Comparison of ENCODE assay signal across 25 cellular contexts in the genomic region with DNA sequence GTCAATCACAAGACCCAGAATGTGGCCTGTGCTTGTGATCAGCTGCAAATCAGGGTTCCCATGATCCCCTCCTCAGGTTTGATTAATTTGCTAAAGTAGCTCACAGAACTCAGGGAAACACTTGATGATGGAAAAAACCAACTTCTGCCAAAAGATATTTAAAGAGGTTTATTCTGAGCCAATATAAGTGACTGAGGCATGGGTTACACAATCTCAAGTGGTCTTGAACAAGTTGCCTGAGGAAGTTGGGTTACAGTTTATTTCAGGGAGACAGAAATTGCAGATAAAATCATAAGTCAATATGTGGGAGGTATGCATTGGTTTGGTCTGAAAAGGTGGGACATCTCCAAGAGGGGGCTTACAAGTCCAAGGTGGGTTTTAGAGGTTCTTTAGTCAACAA.
"Had no signal": no experiment of that assay in that cellular context is flagged by ENCODE, and none has a peak within 500 bp of the region (broad histone marks: within the 10 kb centered on the region; RNA-seq: fewer than 3 reads in every experiment).

No MANE protein-coding gene starts in this region.

- ATAC-seq: activated T-cell treated with anti-CD3 and anti-CD28 coated beads, Interleukin-2, amount 50 U/mL, for 4 hours had no signal

- H3K4me3 ChIP-seq: SJCRH30, SK-N-MC had no signal

- DNase-seq: activated CD4-positive, alpha-beta memory T cell treated with anti-CD3 and anti-CD28 coated beads for 36 hours; activated CD4-positive, alpha-beta T cell treated with anti-CD3 and anti-CD28 coated beads, Interleukin-2, amount 10 ng/mL, durations not matched to agents 7 days and 5 days; activated CD8-positive, alpha-beta memory T cell treated with anti-CD3 and anti-CD28 coated beads, Interleukin-2, amount 50 U/mL, for 4 hours; activated naive CD4-positive, alpha-beta T cell treated with anti-CD3 and anti-CD28 coated beads, Interleukin-2, amount 10 ng/mL, durations not matched to agents 7 days and 5 days; activated naive CD8-positive, alpha-beta T cell treated with anti-CD3 and anti-CD28 coated beads for 36 hours; activated T-cell treated with anti-CD3 and anti-CD28 coated beads for 4 hours; activated T-cell treated with anti-CD3 and anti-CD28 coated beads, Interleukin-2, amount 50 U/mL, for 4 hours; amniotic stem cell; aorta; brain microvascular endothelial cell; central memory CD4-positive, alpha-beta T cell; Karpas-422; KBM-7; NCI-H1105; NCI-H1417 treated with DMSO at 0.1 percent for 48 hours; NCI-H187 treated with DMSO at 0.1 percent for 48 hours; NCI-H2081; NCI-H345; NCI-H524 treated with DMSO at 0.1 percent for 48 hours; NK-92 treated with Interleukin-12 subunit alpha and Interleukin-12 subunit beta, amount 100 ng/mL, for 24 hours; OCI-M1; SHP77; SJCRH30; T1000 had no signal

- H3K27ac ChIP-seq: brain microvascular endothelial cell, SJCRH30, SK-N-MC had no signal

- H3K36me3 ChIP-seq: brain microvascular endothelial cell, SJCRH30 had no signal

- H3K9me3 ChIP-seq: SJCRH30 had no signal

- H3K27me3 ChIP-seq: brain microvascular endothelial cell, SJCRH30 had no signal
